11 cellular contexts compared by ENCODE assay signal in the genomic region with DNA sequence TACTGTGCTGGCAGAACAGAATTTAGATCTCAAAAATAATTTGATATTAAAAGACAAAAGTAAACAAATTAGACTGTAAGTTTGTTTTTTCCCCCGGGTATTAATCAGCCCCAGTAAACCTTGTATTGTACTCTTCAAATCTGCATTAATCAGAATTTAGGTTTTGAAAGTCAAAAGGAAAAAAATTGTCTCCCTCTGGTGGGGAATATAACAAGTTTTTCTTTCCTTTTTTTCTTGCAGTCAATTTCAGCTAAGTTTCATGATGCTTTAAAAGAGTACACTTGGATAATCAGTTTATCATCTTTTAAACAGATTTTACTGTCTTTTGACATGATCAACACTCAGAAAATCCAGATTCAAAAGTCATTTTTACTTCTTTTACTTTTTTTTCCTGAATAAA.
DNase-seq lines count a peak whose midpoint lies in the region; ATAC-seq, FAIRE-seq and TF ChIP-seq lines count a peak whose summit lies in the region.
"Had no signal": no experiment of that assay in that cellular context is flagged by ENCODE, and none has a peak within 500 bp of the region (broad histone marks: within the 10 kb centered on the region; RNA-seq: fewer than 3 reads in every experiment).

No MANE protein-coding gene starts in this region.

- no peak overlapping the region for H3K4me3 ChIP-seq in GM23248

- no peaks in the 10 kb centered on the region for H3K36me3 ChIP-seq in GM23248 (ENCODE audit: low read depth)

- H3K4me3 Mint-ChIP-seq in WTC11, result no peak overlapping the region

- CTCF ChIA-PET in WTC11 (lab: Charles Lee), result interaction anchor here (1.0 to 1.5 kb wide), 8 partner anchors 10 to 1400 kb away, joined by 3 to 10 read pairs (median 3); no protein-coding TSS in a partner anchor

- no peaks in the 10 kb centered on the region for H3K27me3 Mint-ChIP-seq in WTC11 (ENCODE audit: low read depth)

- 0 to 7% methylated on average over 1 of the region's 1 CpG for WGBS in GM23248 (ENCODE audit: low coverage in 1 of 2, low lambda C conversion rate in 2 of 2, missing lambda C conversion rate in 2 of 2), 2 experiments

- in situ Hi-C loops in GM23248 (cut with MboI), result no loop called here

- H3K4me1 ChIP-seq in GM23248 (ENCODE audit: insufficient read depth), result no peaks in the 10 kb centered on the region

- intact Hi-C loops in left colon (cut with DNase I, micrococcal nuclease), result no loop called here

- H3K27ac Mint-ChIP-seq in WTC11, result no peak overlapping the region

- no peak overlapping the region for H3K9ac ChIP-seq in GM23248

- H3K4me2 ChIP-seq in GM23248 (ENCODE audit: unreplicated experiment), result no peak overlapping the region

- peak; percentile 57 for TF ChIP-seq CTCF in VCaP (conservative IDR thresholded peaks at IDR 0.05)
- no peak for TF ChIP-seq CTCF in WTC11 (IDR thresholded peaks at IDR 0.05)

- no peaks in the 10 kb centered on the region for H3K9me2 ChIP-seq in GM23248 (ENCODE audit: insufficient read depth)

- no peaks in the 10 kb centered on the region for H3F3A ChIP-seq in GM23248 (ENCODE audit: insufficient read depth)

- H3K9me3 ChIP-seq in GM23248 (ENCODE audit: low read depth), result no peaks in the 10 kb centered on the region

- H4K20me1 ChIP-seq in GM23248 (ENCODE audit: insufficient read depth), result no peaks in the 10 kb centered on the region

- H3K36me3 Mint-ChIP-seq in WTC11, result no peaks in the 10 kb centered on the region

- H3K4me1 Mint-ChIP-seq in WTC11, result no peaks in the 10 kb centered on the region

- peak; percentile 98 for FAIRE-seq in A204.1 (lab: Jason Lieb, UNC)
- FAIRE-seq: GM19239 had no signal

- POLR2A ChIA-PET in WTC11 (lab: Charles Lee), result no interaction called here

- ATAC-seq in HG03571 (IDR thresholded peaks at IDR 0.05; ENCODE audit: unreplicated experiment), result no peak
- ATAC-seq in WTC11, result no peak
- no peak for ATAC-seq in left colon

- no peaks in the 10 kb centered on the region for H3K27me3 ChIP-seq in GM23248 (replicated peaks; ENCODE audit: insufficient read depth)

- no peak overlapping the region for H3K27ac ChIP-seq in GM23248
- no peak overlapping the region for H3K27ac ChIP-seq in VCaP

- DNase-seq in GM23248 (peak; percentile 12), iris pigment epithelial cell (ENCODE audit: low read depth) (peak; percentile 1), WTC11 (ENCODE audit: low spot score) (no peak), left colon (no peak)
- no peak for DNase-seq in activated CD4-positive, alpha-beta T cell treated with anti-CD3 and anti-CD28 coated beads for 4 hours
- DNase-seq: activated naive CD4-positive, alpha-beta T cell; NCI-H2029 treated with DMSO at 0.1 percent for 48 hours had no signal

- no peak overlapping the region for H2AFZ ChIP-seq in GM23248

- H3K79me2 ChIP-seq in GM23248 (ENCODE audit: insufficient read depth), result no peaks in the 10 kb centered on the region

- H3K9me3 Mint-ChIP-seq in WTC11, result peaks cover 1% of the 10 kb centered on the region; the same call in 1 of the 2 replicates

TF ChIP-seq in WTC11, 78 proteins besides CTCF, POLR2A, EP300 and RAD21:
- TF ChIP-seq ZNF396 (CRISPR knock-in tag; IDR thresholded peaks at IDR 0.05; ENCODE audit: borderline replicate concordance), result no peak
- TF ChIP-seq ZNF121 (CRISPR knock-in tag; IDR thresholded peaks at IDR 0.05), result no peak
- TF ChIP-seq, protein P1, sequence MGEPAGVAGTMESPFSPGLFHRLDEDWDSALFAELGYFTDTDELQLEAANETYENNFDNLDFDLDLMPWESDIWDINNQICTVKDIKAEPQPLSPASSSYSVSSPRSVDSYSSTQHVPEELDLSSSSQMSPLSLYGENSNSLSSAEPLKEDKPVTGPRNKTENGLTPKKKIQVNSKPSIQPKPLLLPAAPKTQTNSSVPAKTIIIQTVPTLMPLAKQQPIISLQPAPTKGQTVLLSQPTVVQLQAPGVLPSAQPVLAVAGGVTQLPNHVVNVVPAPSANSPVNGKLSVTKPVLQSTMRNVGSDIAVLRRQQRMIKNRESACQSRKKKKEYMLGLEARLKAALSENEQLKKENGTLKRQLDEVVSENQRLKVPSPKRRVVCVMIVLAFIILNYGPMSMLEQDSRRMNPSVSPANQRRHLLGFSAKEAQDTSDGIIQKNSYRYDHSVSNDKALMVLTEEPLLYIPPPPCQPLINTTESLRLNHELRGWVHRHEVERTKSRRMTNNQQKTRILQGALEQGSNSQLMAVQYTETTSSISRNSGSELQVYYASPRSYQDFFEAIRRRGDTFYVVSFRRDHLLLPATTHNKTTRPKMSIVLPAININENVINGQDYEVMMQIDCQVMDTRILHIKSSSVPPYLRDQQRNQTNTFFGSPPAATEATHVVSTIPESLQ (CRISPR knock-in tag; IDR thresholded peaks at IDR 0.05), result no peak
- TF ChIP-seq, protein P2, sequence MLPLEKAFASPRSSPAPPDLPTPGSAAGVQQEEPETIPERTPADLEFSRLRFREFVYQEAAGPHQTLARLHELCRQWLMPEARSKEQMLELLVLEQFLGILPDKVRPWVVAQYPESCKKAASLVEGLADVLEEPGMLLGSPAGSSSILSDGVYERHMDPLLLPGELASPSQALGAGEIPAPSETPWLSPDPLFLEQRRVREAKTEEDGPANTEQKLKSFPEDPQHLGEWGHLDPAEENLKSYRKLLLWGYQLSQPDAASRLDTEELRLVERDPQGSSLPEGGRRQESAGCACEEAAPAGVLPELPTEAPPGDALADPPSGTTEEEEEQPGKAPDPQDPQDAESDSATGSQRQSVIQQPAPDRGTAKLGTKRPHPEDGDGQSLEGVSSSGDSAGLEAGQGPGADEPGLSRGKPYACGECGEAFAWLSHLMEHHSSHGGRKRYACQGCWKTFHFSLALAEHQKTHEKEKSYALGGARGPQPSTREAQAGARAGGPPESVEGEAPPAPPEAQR (CRISPR knock-in tag; IDR thresholded peaks at IDR 0.05), result no peak
- TF ChIP-seq NFATC4 (CRISPR knock-in tag; IDR thresholded peaks at IDR 0.05), result no peak
- no peak for TF ChIP-seq ETV6 (CRISPR knock-in tag; IDR thresholded peaks at IDR 0.05)
- TF ChIP-seq FOXJ3 (CRISPR knock-in tag; IDR thresholded peaks at IDR 0.05; ENCODE audit: borderline replicate concordance), result no peak
- TF ChIP-seq, protein P3, sequence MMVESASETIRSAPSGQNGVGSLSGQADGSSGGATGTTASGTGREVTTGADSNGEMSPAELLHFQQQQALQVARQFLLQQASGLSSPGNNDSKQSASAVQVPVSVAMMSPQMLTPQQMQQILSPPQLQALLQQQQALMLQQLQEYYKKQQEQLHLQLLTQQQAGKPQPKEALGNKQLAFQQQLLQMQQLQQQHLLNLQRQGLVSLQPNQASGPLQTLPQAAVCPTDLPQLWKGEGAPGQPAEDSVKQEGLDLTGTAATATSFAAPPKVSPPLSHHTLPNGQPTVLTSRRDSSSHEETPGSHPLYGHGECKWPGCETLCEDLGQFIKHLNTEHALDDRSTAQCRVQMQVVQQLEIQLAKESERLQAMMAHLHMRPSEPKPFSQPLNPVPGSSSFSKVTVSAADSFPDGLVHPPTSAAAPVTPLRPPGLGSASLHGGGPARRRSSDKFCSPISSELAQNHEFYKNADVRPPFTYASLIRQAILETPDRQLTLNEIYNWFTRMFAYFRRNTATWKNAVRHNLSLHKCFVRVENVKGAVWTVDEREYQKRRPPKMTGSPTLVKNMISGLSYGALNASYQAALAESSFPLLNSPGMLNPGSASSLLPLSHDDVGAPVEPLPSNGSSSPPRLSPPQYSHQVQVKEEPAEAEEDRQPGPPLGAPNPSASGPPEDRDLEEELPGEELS (CRISPR knock-in tag; IDR thresholded peaks at IDR 0.05), result no peak
- no peak for TF ChIP-seq SMAD4 (CRISPR knock-in tag; IDR thresholded peaks at IDR 0.05)
- no peak for TF ChIP-seq ELF4 (CRISPR knock-in tag; IDR thresholded peaks at IDR 0.05; ENCODE audit: low read depth)
- TF ChIP-seq ZNF423 (CRISPR knock-in tag; IDR thresholded peaks at IDR 0.05), result no peak
- no peak for TF ChIP-seq MXD4 (CRISPR knock-in tag; IDR thresholded peaks at IDR 0.05; ENCODE audit: borderline replicate concordance)
- TF ChIP-seq, protein P4, sequence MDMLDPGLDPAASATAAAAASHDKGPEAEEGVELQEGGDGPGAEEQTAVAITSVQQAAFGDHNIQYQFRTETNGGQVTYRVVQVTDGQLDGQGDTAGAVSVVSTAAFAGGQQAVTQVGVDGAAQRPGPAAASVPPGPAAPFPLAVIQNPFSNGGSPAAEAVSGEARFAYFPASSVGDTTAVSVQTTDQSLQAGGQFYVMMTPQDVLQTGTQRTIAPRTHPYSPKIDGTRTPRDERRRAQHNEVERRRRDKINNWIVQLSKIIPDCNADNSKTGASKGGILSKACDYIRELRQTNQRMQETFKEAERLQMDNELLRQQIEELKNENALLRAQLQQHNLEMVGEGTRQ (CRISPR knock-in tag; IDR thresholded peaks at IDR 0.05), result no peak

Comparison
In these comparisons a context has a peak if more than half of its experiments do, and no peak if none do; other contexts are left out.
1. DNase-seq: peak in GM23248 (single experiment) and iris pigment epithelial cell (single experiment); none in activated CD4-positive, alpha-beta T cell treated with anti-CD3 and anti-CD28 coated beads for 4 hours (0 of 2), WTC11 (single experiment) and left colon (0 of 2).